Comparison of ENCODE assay signal across 1 cellular context in the genomic region with DNA sequence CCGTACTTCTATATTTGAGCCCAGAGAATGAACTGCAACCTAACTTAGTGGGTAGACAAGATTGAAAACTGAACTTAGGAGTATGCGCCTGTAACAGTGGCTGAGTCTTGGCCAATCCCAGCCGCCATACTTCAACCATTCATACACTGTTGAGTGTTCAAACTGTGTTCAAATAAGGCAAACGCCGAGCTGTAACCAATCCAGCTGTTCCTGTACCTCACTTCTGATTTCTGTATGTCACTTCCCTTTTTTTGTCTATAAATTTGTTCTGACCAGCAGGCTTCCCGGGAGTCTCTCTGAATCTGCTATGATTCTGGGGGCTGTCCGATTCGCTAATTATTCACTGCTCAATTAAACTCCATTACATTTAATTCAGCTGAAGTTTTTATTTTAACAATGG.
A peak's percentile ranks its signal among the peaks of the same experiment; 100 is the strongest.
TF ChIP-seq lines count a peak whose summit lies in the region.

No MANE protein-coding gene starts in this region.

TF ChIP-seq in K562, 482 proteins besides CTCF, POLR2A, EP300 and RAD21 (continued from another document):
- no peak for TF ChIP-seq ZFP36 (IDR thresholded peaks at IDR 0.05; ENCODE audit: low read depth, low read length, partially characterized antibody)
- no peak for TF ChIP-seq MCM5 (IDR thresholded peaks at IDR 0.05; ENCODE audit: low read depth)
- no peak for TF ChIP-seq PHB2 (IDR thresholded peaks at IDR 0.05; ENCODE audit: low read depth)
- TF ChIP-seq, protein P1, sequence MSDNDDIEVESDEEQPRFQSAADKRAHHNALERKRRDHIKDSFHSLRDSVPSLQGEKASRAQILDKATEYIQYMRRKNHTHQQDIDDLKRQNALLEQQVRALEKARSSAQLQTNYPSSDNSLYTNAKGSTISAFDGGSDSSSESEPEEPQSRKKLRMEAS (CRISPR knock-in tag; IDR thresholded peaks at IDR 0.05) = no peak
- TF ChIP-seq SRSF9 (IDR thresholded peaks at IDR 0.05; ENCODE audit: borderline replicate concordance, low read depth, low read length) = no peak
- no peak for TF ChIP-seq MYNN (IDR thresholded peaks at IDR 0.05)
- TF ChIP-seq MYNN (CRISPR knock-in tag; IDR thresholded peaks at IDR 0.05) = no peak
- no peak for TF ChIP-seq BRD4 (IDR thresholded peaks at IDR 0.05)
- TF ChIP-seq, protein P2, sequence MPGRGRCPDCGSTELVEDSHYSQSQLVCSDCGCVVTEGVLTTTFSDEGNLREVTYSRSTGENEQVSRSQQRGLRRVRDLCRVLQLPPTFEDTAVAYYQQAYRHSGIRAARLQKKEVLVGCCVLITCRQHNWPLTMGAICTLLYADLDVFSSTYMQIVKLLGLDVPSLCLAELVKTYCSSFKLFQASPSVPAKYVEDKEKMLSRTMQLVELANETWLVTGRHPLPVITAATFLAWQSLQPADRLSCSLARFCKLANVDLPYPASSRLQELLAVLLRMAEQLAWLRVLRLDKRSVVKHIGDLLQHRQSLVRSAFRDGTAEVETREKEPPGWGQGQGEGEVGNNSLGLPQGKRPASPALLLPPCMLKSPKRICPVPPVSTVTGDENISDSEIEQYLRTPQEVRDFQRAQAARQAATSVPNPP (IDR thresholded peaks at IDR 0.05; ENCODE audit: borderline replicate concordance, insufficient read depth, insufficient read length) = no peak
- TF ChIP-seq, protein P3, sequence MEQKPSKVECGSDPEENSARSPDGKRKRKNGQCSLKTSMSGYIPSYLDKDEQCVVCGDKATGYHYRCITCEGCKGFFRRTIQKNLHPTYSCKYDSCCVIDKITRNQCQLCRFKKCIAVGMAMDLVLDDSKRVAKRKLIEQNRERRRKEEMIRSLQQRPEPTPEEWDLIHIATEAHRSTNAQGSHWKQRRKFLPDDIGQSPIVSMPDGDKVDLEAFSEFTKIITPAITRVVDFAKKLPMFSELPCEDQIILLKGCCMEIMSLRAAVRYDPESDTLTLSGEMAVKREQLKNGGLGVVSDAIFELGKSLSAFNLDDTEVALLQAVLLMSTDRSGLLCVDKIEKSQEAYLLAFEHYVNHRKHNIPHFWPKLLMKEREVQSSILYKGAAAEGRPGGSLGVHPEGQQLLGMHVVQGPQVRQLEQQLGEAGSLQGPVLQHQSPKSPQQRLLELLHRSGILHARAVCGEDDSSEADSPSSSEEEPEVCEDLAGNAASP (IDR thresholded peaks at IDR 0.05) = no peak
- TF ChIP-seq EZH2 (IDR thresholded peaks at IDR 0.05; ENCODE audit: borderline replicate concordance, low read depth, low read length) = no peak
- peak; percentile 78 for TF ChIP-seq FOXM1 (IDR thresholded peaks at IDR 0.05; ENCODE audit: low read depth)
- no peak for TF ChIP-seq FOXM1 (CRISPR knock-in tag; IDR thresholded peaks at IDR 0.05; ENCODE audit: low read depth)
- TF ChIP-seq MYBL2 (IDR thresholded peaks at IDR 0.05; ENCODE audit: low read depth) = peak; percentile 54
- no peak for TF ChIP-seq MYBL2 (CRISPR knock-in tag; IDR thresholded peaks at IDR 0.05; ENCODE audit: borderline replicate concordance)
- TF ChIP-seq SRF (CRISPR knock-in tag; IDR thresholded peaks at IDR 0.05) = peak in 1 of 2 experiments; percentile 61; a peak in 2 of 4 replicates
- TF ChIP-seq SPI1 (IDR thresholded peaks at IDR 0.05; ENCODE audit: borderline replicate concordance, low read depth, low read length) = peak; percentile 77; the same call in 1 of the 2 replicates
- TF ChIP-seq NRF1 (conservative IDR thresholded peaks at IDR 0.05 in 1 of 2, IDR thresholded peaks at IDR 0.05 in 1 of 2) = no peak
- TF ChIP-seq ZNF124 (CRISPR knock-in tag; IDR thresholded peaks at IDR 0.05) = no peak
- no peak for TF ChIP-seq TAL1 (IDR thresholded peaks at IDR 0.05)
- no peak for TF ChIP-seq USF2 (CRISPR knock-in tag; IDR thresholded peaks at IDR 0.05)
- TF ChIP-seq SRSF3 (IDR thresholded peaks at IDR 0.05; ENCODE audit: insufficient read depth, low read length) = no peak
- TF ChIP-seq, protein P4, sequence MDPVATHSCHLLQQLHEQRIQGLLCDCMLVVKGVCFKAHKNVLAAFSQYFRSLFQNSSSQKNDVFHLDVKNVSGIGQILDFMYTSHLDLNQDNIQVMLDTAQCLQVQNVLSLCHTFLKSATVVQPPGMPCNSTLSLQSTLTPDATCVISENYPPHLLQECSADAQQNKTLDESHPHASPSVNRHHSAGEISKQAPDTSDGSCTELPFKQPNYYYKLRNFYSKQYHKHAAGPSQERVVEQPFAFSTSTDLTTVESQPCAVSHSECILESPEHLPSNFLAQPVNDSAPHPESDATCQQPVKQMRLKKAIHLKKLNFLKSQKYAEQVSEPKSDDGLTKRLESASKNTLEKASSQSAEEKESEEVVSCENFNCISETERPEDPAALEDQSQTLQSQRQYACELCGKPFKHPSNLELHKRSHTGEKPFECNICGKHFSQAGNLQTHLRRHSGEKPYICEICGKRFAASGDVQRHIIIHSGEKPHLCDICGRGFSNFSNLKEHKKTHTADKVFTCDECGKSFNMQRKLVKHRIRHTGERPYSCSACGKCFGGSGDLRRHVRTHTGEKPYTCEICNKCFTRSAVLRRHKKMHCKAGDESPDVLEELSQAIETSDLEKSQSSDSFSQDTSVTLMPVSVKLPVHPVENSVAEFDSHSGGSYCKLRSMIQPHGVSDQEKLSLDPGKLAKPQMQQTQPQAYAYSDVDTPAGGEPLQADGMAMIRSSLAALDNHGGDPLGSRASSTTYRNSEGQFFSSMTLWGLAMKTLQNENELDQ (CRISPR knock-in tag; IDR thresholded peaks at IDR 0.05; ENCODE audit: borderline replicate concordance) = no peak
- no peak for TF ChIP-seq ZNF274 (IDR thresholded peaks at IDR 0.05; ENCODE audit: borderline replicate concordance, low read depth, low read length)
- TF ChIP-seq HNRNPL (IDR thresholded peaks at IDR 0.05; ENCODE audit: low read depth, low read length) = no peak
- TF ChIP-seq, protein P5, sequence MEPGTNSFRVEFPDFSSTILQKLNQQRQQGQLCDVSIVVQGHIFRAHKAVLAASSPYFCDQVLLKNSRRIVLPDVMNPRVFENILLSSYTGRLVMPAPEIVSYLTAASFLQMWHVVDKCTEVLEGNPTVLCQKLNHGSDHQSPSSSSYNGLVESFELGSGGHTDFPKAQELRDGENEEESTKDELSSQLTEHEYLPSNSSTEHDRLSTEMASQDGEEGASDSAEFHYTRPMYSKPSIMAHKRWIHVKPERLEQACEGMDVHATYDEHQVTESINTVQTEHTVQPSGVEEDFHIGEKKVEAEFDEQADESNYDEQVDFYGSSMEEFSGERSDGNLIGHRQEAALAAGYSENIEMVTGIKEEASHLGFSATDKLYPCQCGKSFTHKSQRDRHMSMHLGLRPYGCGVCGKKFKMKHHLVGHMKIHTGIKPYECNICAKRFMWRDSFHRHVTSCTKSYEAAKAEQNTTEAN (CRISPR knock-in tag; IDR thresholded peaks at IDR 0.05) = no peak
- TF ChIP-seq E2F5 (CRISPR knock-in tag; IDR thresholded peaks at IDR 0.05) = no peak
- peak; percentile 36; the same call in 1 of the 2 replicates for TF ChIP-seq GABPA (tag; conservative IDR thresholded peaks at IDR 0.05; ENCODE audit: low read depth)
- TF ChIP-seq, protein P6, sequence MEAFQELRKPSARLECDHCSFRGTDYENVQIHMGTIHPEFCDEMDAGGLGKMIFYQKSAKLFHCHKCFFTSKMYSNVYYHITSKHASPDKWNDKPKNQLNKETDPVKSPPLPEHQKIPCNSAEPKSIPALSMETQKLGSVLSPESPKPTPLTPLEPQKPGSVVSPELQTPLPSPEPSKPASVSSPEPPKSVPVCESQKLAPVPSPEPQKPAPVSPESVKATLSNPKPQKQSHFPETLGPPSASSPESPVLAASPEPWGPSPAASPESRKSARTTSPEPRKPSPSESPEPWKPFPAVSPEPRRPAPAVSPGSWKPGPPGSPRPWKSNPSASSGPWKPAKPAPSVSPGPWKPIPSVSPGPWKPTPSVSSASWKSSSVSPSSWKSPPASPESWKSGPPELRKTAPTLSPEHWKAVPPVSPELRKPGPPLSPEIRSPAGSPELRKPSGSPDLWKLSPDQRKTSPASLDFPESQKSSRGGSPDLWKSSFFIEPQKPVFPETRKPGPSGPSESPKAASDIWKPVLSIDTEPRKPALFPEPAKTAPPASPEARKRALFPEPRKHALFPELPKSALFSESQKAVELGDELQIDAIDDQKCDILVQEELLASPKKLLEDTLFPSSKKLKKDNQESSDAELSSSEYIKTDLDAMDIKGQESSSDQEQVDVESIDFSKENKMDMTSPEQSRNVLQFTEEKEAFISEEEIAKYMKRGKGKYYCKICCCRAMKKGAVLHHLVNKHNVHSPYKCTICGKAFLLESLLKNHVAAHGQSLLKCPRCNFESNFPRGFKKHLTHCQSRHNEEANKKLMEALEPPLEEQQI (IDR thresholded peaks at IDR 0.05) = no peak
- TF ChIP-seq LCOR (CRISPR knock-in tag; IDR thresholded peaks at IDR 0.05) = no peak
- TF ChIP-seq ZNF311 (CRISPR knock-in tag; IDR thresholded peaks at IDR 0.05) = no peak
- TF ChIP-seq POLR2AphosphoS2 (IDR thresholded peaks at IDR 0.05; ENCODE audit: low read length) = no peak
- TF ChIP-seq, protein P7, sequence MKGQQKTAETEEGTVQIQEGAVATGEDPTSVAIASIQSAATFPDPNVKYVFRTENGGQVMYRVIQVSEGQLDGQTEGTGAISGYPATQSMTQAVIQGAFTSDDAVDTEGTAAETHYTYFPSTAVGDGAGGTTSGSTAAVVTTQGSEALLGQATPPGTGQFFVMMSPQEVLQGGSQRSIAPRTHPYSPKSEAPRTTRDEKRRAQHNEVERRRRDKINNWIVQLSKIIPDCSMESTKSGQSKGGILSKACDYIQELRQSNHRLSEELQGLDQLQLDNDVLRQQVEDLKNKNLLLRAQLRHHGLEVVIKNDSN (CRISPR knock-in tag; IDR thresholded peaks at IDR 0.05) = no peak
- TF ChIP-seq ZNF24 (IDR thresholded peaks at IDR 0.05) = no peak
TF ChIP-seq in K562: peak in this region for 5.
